ENCODE assay signal across 11 cellular contexts in the genomic region with DNA sequence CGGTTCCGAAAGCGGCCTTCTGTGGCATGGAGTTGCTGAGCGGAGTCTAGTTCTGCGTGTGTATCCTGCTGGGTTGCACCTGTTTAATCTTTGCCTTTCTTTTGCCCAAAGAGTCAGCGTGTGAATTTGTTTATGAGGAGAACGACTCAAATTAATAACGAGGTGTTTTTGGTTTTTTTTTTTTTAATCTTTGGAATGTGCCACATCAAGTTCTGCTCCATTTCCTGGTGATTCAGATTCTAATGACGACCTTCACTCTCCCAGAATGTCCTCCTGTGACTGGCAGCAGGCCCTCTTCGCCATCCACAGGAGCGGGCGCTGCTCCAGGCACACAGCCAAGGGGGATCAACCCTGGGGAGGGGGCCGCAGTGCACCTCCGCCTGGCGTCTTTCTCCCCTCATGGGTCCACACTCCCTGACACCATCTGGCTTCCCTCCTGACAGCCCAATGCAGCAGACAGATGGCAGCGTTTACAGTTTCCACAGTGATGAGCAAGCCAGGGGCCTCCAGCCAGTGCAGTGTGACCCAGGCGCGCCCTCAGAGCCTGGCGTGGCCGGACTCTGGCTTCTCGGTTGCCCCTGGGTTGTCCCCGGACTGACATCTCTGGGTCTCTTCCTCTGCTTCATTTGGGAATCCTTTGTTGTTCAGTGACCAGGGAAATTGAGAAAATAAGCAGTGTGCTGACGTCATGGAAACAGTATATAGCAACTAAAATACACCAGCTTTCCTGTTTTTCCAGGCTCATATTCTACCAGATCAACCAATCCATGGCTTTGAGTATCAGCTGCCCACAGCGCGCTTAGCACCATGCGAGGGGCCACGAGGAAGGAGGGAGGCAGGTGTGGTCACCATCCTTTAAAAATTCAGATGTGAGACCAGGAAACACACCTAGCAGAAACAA. TPM values are rescaled to one million over a fixed set of nuclear protein-coding genes. Genes with fewer than 3 reads are reported as not detected.
DNase-seq lines count a peak whose midpoint lies in the region; ATAC-seq and TF ChIP-seq lines count a peak whose summit lies in the region.
"Had no signal": no experiment of that assay in that cellular context is flagged by ENCODE, and none has a peak within 500 bp of the region (broad histone marks: within the 10 kb centered on the region; RNA-seq: fewer than 3 reads in every experiment).

No MANE protein-coding gene starts in this region.

- H3K9ac ChIP-seq in H9 (ENCODE audit: extremely low read depth, insufficient read length, low read length): no peak overlapping the region

- H4K8ac ChIP-seq in H9 (replicated peaks; ENCODE audit: insufficient read length, low read depth, low read length): no peak overlapping the region

- no CpG with 5 or more reads among the region's 27 CpGs for WGBS in H9 (ENCODE audit: extremely low coverage, insufficient read length, low lambda C conversion rate)

- H3K27me3 Mint-ChIP-seq in H9 (ENCODE audit: low read depth): no peaks in the 10 kb centered on the region; the same call in none of the 2 replicates
- H3K27me3 Mint-ChIP-seq in osteocyte (ENCODE audit: unreplicated experiment): peaks cover 35% of the 10 kb centered on the region

- no peaks in the 10 kb centered on the region for H3K79me2 ChIP-seq in H9 (ENCODE audit: insufficient read depth, low read length)

- no peak overlapping the region for H4K5ac ChIP-seq in H9 (ENCODE audit: insufficient read length, low read depth, low read length)

- H2BK15ac ChIP-seq in H9 (ENCODE audit: low read depth, low read length): no peak overlapping the region

- no peak overlapping the region for H4K91ac ChIP-seq in H9 (ENCODE audit: insufficient read length, low read depth, low read length)

- no peak overlapping the region for H2AFZ ChIP-seq in H9 (ENCODE audit: low read length)

- H3K36me3 Mint-ChIP-seq in H9 (ENCODE audit: insufficient read depth in 1 of 3, low read depth in 3 of 3): no peaks in the 10 kb centered on the region
- H3K36me3 Mint-ChIP-seq in osteocyte (ENCODE audit: unreplicated experiment): no peaks in the 10 kb centered on the region

- no peaks in the 10 kb centered on the region for H3K9me3 ChIP-seq in H9 (ENCODE audit: control insufficient read depth, low read depth, low read length)
- H3K9me3 ChIP-seq: prostate gland, vagina had no signal

- H2BK120ac ChIP-seq in H9 (ENCODE audit: low read depth, low read length, poor library complexity, severe bottlenecking): no peak overlapping the region

- H3K27ac ChIP-seq in H9 (ENCODE audit: insufficient read length, low read depth, low read length): no peak overlapping the region
- H3K27ac ChIP-seq: prostate gland, vagina had no signal

- H2BK12ac ChIP-seq in H9 (ENCODE audit: insufficient read length, low read depth, low read length): no peak overlapping the region

- H3K4me3 Mint-ChIP-seq in H9 (no peak overlapping the region), osteocyte (ENCODE audit: unreplicated experiment) (no peak overlapping the region)

- no peak overlapping the region for H2BK20ac ChIP-seq in H9 (ENCODE audit: low read depth, low read length, poor library complexity, severe bottlenecking)

- peaks cover 22 to 25% of the 10 kb centered on the region in 2 experiments for H3K4me1 Mint-ChIP-seq in H9
- H3K4me1 Mint-ChIP-seq in osteocyte (ENCODE audit: unreplicated experiment): no peaks in the 10 kb centered on the region

- no peak overlapping the region for H2BK5ac ChIP-seq in H9 (ENCODE audit: insufficient read length, low read length)

- no peaks in the 10 kb centered on the region for H3K4me1 ChIP-seq in H9 (ENCODE audit: insufficient read depth, low read length)

- H3K23ac ChIP-seq in H9 (ENCODE audit: insufficient read length, low read depth, low read length): no peak overlapping the region

- no peak overlapping the region for H3K4ac ChIP-seq in H9 (ENCODE audit: low read depth, low read length)

- H3K9me3 Mint-ChIP-seq in H9 (no peaks in the 10 kb centered on the region; a peak in 1 of 5 replicates), osteocyte (ENCODE audit: unreplicated experiment) (no peaks in the 10 kb centered on the region)

- 0 out of 3 replicates have a peak, but pooled peaks have one; percentile 8 for TF ChIP-seq CTCF in H9 (conservative IDR thresholded peaks at IDR 0.05)
- no peak for TF ChIP-seq CTCF in osteocyte (IDR thresholded peaks at IDR 0.05)

- peak overlapping the region in 1 of 3 experiments; percentile 41; a peak in 2 of 7 replicates for H3K27ac Mint-ChIP-seq in H9
- H3K27ac Mint-ChIP-seq in osteocyte (ENCODE audit: unreplicated experiment): peak overlapping the region; percentile 29

- H4K20me1 ChIP-seq in H9 (ENCODE audit: control insufficient read depth, insufficient read depth, insufficient read length): no peaks in the 10 kb centered on the region

- DNase-seq in H9 (no peak), RPMI7951 (ENCODE audit: low read depth) (peak; percentile 60), fibroblast of gingiva (ENCODE audit: low read depth) (peak; percentile 25), osteocyte (ENCODE audit: extremely low spot score, unreplicated experiment) (peak; percentile 74), DMS79 (lab: John Stamatoyannopoulos, UW) (no peak), 8988T (no peak), SKM-1 (lab: John Stamatoyannopoulos, UW; ENCODE audit: unreplicated experiment) (no peak)
- DNase-seq: DMS79 treated with DMSO at 0.1 percent for 48 hours had no signal

- H3K79me1 ChIP-seq in H9 (ENCODE audit: insufficient read depth, low read depth, low read length, poor library complexity, severe bottlenecking): no peaks in the 10 kb centered on the region

- no peaks in the 10 kb centered on the region for H3K23me2 ChIP-seq in H9 (ENCODE audit: insufficient read length, low read depth, low read length, poor library complexity, severe bottlenecking)

- no peak for ATAC-seq in HG02970 (IDR thresholded peaks at IDR 0.05; ENCODE audit: low FRiP score, unreplicated experiment)

- H3K18ac ChIP-seq in H9 (ENCODE audit: insufficient read length, low read depth, low read length): no peak overlapping the region

- no peaks in the 10 kb centered on the region for H3K27me3 ChIP-seq in H9 (ENCODE audit: insufficient read depth, low read length)
- H3K27me3 ChIP-seq: vagina had no signal

- no peak overlapping the region for H3T11ph ChIP-seq in H9 (ENCODE audit: low read length)

- H3K4me2 ChIP-seq in H9 (ENCODE audit: insufficient read depth, insufficient read length, low read length): no peak overlapping the region

- H3K14ac ChIP-seq in H9 (ENCODE audit: insufficient read depth, low read length): no peak overlapping the region

- H2AK5ac ChIP-seq in H9 (ENCODE audit: insufficient read length, low read length): no peak overlapping the region

- H3K56ac ChIP-seq in H9 (ENCODE audit: insufficient read length, low read depth, low read length): no peak overlapping the region

RNA-seq across cellular contexts. Expression of gene AFDN, which starts 27.4 kb away (rescaled TPM):
- total RNA-seq in H9 (2021) (153 and 157 TPM in 2 replicates), osteocyte (67.3 and 72.2 TPM in 2 replicates)
- total RNA-seq in RPMI7951 (2014; rRNA removed; shearing (Covaris generic)): 41.6 and 46.6 TPM in 2 replicates

Comparison
In these comparisons a context has a peak if more than half of its experiments do, and no peak if none do; other contexts are left out.
1. DNase-seq: peak in RPMI7951 (single experiment), fibroblast of gingiva (single experiment) and osteocyte (single experiment); none in H9 (single experiment), DMS79 (single experiment), 8988T (single experiment) and SKM-1 (single experiment).